In the genomic region with DNA sequence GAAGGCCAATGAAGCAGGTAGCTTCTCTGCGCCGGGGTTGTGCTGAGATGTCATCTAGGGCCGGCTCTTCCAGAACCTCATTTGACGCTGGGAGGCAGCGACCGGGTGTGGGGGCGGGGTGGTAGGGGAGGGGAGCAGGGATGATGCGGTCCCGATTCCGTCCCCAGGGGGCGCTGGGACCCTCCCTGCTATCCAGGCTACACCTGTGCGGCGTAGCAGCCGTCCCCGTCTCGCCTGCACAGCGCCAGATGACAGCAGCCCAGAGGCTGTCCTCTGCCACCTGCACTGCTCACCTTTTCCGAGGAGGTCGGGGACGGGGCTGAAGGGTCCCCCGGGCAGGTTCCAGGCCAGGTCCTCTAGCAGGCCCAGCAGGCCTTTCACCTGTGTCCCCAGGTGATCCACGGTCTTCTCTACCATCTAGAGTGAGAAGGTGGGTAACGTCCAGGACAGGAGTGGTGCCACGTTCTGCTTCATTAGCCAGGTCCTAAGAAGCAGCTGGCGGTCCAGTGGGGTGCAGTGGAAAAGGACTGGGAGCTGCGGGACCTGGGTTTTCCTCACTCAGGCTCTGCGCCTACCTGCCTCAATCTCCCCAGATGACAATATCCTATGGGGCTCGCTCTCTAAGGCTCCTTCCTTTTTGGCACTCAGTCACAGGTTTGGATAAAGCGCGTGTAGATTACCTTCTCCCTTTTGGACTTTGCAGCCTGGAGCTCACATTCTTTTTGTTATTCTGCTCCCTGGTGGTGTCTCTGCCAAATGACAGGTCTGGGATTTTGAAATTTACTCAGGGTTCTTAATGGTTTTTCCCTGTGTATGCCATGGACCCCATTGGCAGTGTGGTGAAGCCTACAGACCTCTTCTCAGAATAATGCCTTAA, we compare ENCODE assay signal across 8 cellular contexts. TPM values are rescaled to one million over a fixed set of nuclear protein-coding genes. Genes with fewer than 3 reads are reported as not detected.
DNase-seq lines count a peak whose midpoint lies in the region; ATAC-seq and TF ChIP-seq lines count a peak whose summit lies in the region.

No MANE protein-coding gene starts in this region.

- no peak overlapping the region for H2AFZ ChIP-seq in OCI-LY1 (ENCODE audit: low read length)

- no peaks in the 10 kb centered on the region for H4K20me1 ChIP-seq in OCI-LY1 (ENCODE audit: insufficient read depth, low read length)

- peak overlapping the region; percentile 85 for H3K4me3 Mint-ChIP-seq in type B pancreatic cell
- H3K4me3 Mint-ChIP-seq in activated T-helper 17 cell treated with anti-CD3 and anti-CD28 coated beads, Interleukin-2, amount 50 U/mL, for 72 hours, result no peak overlapping the region

- H3K9ac ChIP-seq in HUES48 (ENCODE audit: low read depth, low read length) (no peak overlapping the region), OCI-LY1 (ENCODE audit: low read length) (no peak overlapping the region)

- H3K36me3 Mint-ChIP-seq in type B pancreatic cell, result no peaks in the 10 kb centered on the region
- no peaks in the 10 kb centered on the region for H3K36me3 Mint-ChIP-seq in activated T-helper 17 cell treated with anti-CD3 and anti-CD28 coated beads, Interleukin-2, amount 50 U/mL, for 72 hours (ENCODE audit: low read depth)

- peak overlapping the region; percentile 62 for H3K4me3 ChIP-seq in HUES48 (ENCODE audit: low read depth, low read length)
- no peak overlapping the region for H3K4me3 ChIP-seq in OCI-LY1 (ENCODE audit: low read depth, low read length, poor library complexity, severe bottlenecking)
- no peak overlapping the region for H3K4me3 ChIP-seq in left lung

- peaks cover 57% of the 10 kb centered on the region for H3K27me3 Mint-ChIP-seq in type B pancreatic cell
- peaks cover 23% of the 10 kb centered on the region for H3K27me3 Mint-ChIP-seq in activated T-helper 17 cell treated with anti-CD3 and anti-CD28 coated beads, Interleukin-2, amount 50 U/mL, for 72 hours

- H3K4me1 Mint-ChIP-seq in type B pancreatic cell (ENCODE audit: unreplicated experiment), result peaks cover 6% of the 10 kb centered on the region
- no peaks in the 10 kb centered on the region for H3K4me1 Mint-ChIP-seq in activated T-helper 17 cell treated with anti-CD3 and anti-CD28 coated beads, Interleukin-2, amount 50 U/mL, for 72 hours

- H3K9me2 ChIP-seq in OCI-LY1 (ENCODE audit: low read depth, low read length), result no peaks in the 10 kb centered on the region

- DNase-seq in DMS79 (lab: John Stamatoyannopoulos, UW), result peak; percentile 65
- peak; percentile 64 for DNase-seq in cerebellar cortex (ENCODE audit: low spot score)
- DNase-seq in left lung, result peak in 1 of 2 donors; percentile 61
- DNase-seq in type B pancreatic cell (ENCODE audit: extremely low spot score, unreplicated experiment), result no peak
- DNase-seq in GM19240 (ENCODE audit: insufficient read length, low spot score), result no peak

- no peaks in the 10 kb centered on the region for H3K79me2 ChIP-seq in OCI-LY1 (ENCODE audit: insufficient read depth, low read length)

- H3K36me3 ChIP-seq in HUES48 (ENCODE audit: control insufficient read depth, insufficient read depth, low read length) (no peaks in the 10 kb centered on the region), OCI-LY1 (ENCODE audit: insufficient read depth, low read length) (no peaks in the 10 kb centered on the region), left lung (no peaks in the 10 kb centered on the region)

- peaks cover 16% of the 10 kb centered on the region for H3K27me3 ChIP-seq in HUES48 (ENCODE audit: control insufficient read depth, insufficient read depth, low read length)
- no peaks in the 10 kb centered on the region for H3K27me3 ChIP-seq in OCI-LY1 (ENCODE audit: insufficient read depth, low read length)
- H3K27me3 ChIP-seq in left lung, result peaks cover 9 to 38% of the 10 kb centered on the region in 2 donors

- no peak overlapping the region for H3K27ac Mint-ChIP-seq in type B pancreatic cell
- no peak overlapping the region for H3K27ac Mint-ChIP-seq in activated T-helper 17 cell treated with anti-CD3 and anti-CD28 coated beads, Interleukin-2, amount 50 U/mL, for 72 hours

- TF ChIP-seq CTCF in OCI-LY1 (IDR thresholded peaks at IDR 0.05; ENCODE audit: low read length), result peak; percentile 17; the same call in 1 of the 2 replicates
- TF ChIP-seq CTCF in left lung (IDR thresholded peaks at IDR 0.05), result no peak
- TF ChIP-seq CTCF in type B pancreatic cell (conservative IDR thresholded peaks at IDR 0.05), result peak; percentile 75

- H3K27ac ChIP-seq in HUES48 (ENCODE audit: low read depth, low read length) (no peak overlapping the region), OCI-LY1 (ENCODE audit: low read depth, low read length, poor library complexity, severe bottlenecking) (no peak overlapping the region), left lung (no peak overlapping the region)

- no peaks in the 10 kb centered on the region for H3F3A ChIP-seq in OCI-LY1 (ENCODE audit: insufficient read depth, low read length)

- no peak overlapping the region for H3K4me2 ChIP-seq in OCI-LY1 (ENCODE audit: low read length)

- intact Hi-C loops in left lung (cut with DNase I), result no loop called here

- H3K4me1 ChIP-seq in HUES48 (ENCODE audit: control insufficient read depth, insufficient read depth, low read length) (no peaks in the 10 kb centered on the region), OCI-LY1 (ENCODE audit: insufficient read depth, low read length, severe bottlenecking) (no peaks in the 10 kb centered on the region), left lung (no peaks in the 10 kb centered on the region)

- H3K9me3 Mint-ChIP-seq in type B pancreatic cell, result peaks cover 14% of the 10 kb centered on the region
- peaks cover 4% of the 10 kb centered on the region for H3K9me3 Mint-ChIP-seq in activated T-helper 17 cell treated with anti-CD3 and anti-CD28 coated beads, Interleukin-2, amount 50 U/mL, for 72 hours

- peak; percentile 92 for ATAC-seq in left lung
- ATAC-seq in activated T-helper 17 cell treated with anti-CD3 and anti-CD28 coated beads, Interleukin-2, amount 50 U/mL, for 72 hours (replicated peaks), result no peak

- H3K9me3 ChIP-seq in HUES48 (ENCODE audit: control insufficient read depth, insufficient read depth, low read length) (no peaks in the 10 kb centered on the region), OCI-LY1 (ENCODE audit: low read length) (peaks cover 7% of the 10 kb centered on the region; the same call in 1 of the 2 replicates), left lung (peaks cover 0 to 13% of the 10 kb centered on the region in 2 donors)

RNA-seq across cellular contexts. Expression of gene RAB6C, which starts 56.0 kb away (rescaled TPM):
- total RNA-seq in left lung (not detected), type B pancreatic cell (ENCODE audit: low replicate concordance) (0.29 and 0.50 TPM in 2 replicates)
- not detected for total RNA-seq in activated T-helper 17 cell treated with anti-CD3 and anti-CD28 coated beads, Interleukin-2, amount 50 U/mL, for 72 hours

Comparison
In these comparisons a context has a peak if more than half of its experiments do, and no peak if none do; other contexts are left out.
1. DNase-seq: peak in DMS79 (single experiment) and cerebellar cortex (single experiment); none in type B pancreatic cell (single experiment) and GM19240 (single experiment).
2. CTCF ChIP-seq: peak in OCI-LY1 (single experiment) and type B pancreatic cell (single experiment); none in left lung (0 of 2).